In genomic region chr13:100394005-100394695, GRCh38 we compare ENCODE assay signal across 8 cellular contexts.
DNase-seq lines count a peak whose midpoint lies in the region; ATAC-seq and FAIRE-seq lines count a peak whose summit lies in the region.

No MANE protein-coding gene starts in this region.

- H3K4me2 ChIP-seq in skeletal muscle satellite cell (ENCODE audit: low read length), result peak overlapping the region; percentile 80

- DNase-seq in GM03348 (ENCODE audit: low spot score) (peak; percentile 66), amniotic epithelial cell (ENCODE audit: low read depth) (peak; percentile 71), hippocampal formation (lab: John Stamatoyannopoulos, UW) (no peak), NCI-H526 (lab: John Stamatoyannopoulos, UW) (no peak), frontal cortex (ENCODE audit: low spot score in 2 of 2) (no peak)

- peak; percentile 94 for ATAC-seq in GM19395 (IDR thresholded peaks at IDR 0.05; ENCODE audit: unreplicated experiment)
- peak; percentile 87 for ATAC-seq in HG03342 (IDR thresholded peaks at IDR 0.05; ENCODE audit: unreplicated experiment)

- H3K4me1 ChIP-seq in skeletal muscle satellite cell (ENCODE audit: control insufficient read depth, insufficient read depth, low read length), result peaks cover 49% of the 10 kb centered on the region

- no peaks in the 10 kb centered on the region for H3K27me3 ChIP-seq in skeletal muscle satellite cell (ENCODE audit: control insufficient read depth, insufficient read depth, low read length)

- FAIRE-seq in frontal cortex (lab: Jason Lieb, UNC), result no peak

- peak overlapping the region; percentile 74 for H3K9ac ChIP-seq in skeletal muscle satellite cell (ENCODE audit: low read depth, low read length)

- H3K9me3 ChIP-seq in skeletal muscle satellite cell (replicated peaks; ENCODE audit: low read length), result no peaks in the 10 kb centered on the region

- H3K4me3 ChIP-seq in skeletal muscle satellite cell (ENCODE audit: low read length), result peak overlapping the region; percentile 59

- no peaks in the 10 kb centered on the region for H3K36me3 ChIP-seq in skeletal muscle satellite cell (ENCODE audit: insufficient read depth, low read length)

Comparison
In these comparisons a context has a peak if more than half of its experiments do, and no peak if none do; other contexts are left out.
1. DNase-seq: peak in GM03348 (single experiment) and amniotic epithelial cell (single experiment); none in hippocampal formation (0 of 2), NCI-H526 (0 of 2) and frontal cortex (0 of 2).